In the genomic region with DNA sequence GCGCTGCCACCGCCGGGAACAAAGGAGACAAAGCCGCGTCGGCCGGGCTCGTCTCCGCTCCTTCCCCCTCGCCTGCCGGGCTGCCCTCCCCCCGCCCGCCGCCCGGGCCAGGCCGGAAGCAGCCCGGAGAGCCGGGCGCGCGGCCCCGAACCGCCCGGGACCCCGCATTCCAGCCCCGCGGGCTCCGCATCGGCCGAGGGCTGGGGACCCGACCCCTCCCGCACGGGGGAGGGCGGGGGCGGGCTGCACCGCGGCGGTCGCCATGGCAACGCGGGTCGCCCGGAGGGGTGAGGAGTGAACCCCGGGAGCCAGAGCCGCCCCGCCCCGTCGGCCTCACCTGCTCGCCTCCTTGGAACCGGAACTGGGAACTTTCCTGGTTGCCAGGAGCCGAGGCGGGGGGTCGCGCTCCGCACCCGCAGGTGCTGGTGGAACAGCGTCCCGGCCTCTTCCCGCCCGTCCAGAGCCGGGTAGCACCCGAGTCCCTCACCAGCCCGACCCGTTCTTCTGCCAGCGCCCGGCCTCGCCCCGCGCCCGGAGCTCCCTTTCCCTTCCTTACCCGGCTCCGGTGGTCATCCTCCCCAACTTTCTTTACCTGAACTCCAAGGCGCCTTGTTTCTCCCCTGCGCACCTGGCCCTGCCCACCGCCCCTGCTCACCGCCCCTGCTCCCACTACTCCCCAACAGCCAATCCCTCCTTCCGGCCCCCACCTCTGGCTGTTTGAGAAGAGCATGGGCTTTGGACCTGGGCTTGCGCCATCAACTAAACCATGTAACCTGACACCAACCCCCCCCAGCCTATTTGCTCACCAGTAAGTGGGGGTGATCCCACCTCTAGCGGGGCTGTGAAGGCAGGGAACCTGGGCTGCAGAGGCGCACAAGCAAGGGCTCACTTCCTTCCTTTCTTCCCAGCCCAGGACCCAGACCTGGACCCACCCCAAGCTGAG, we compare ENCODE assay signal across 8 cellular contexts. TPM values are rescaled to one million over a fixed set of nuclear protein-coding genes. Genes with fewer than 3 reads are reported as not detected.
DNase-seq lines count a peak whose midpoint lies in the region; ATAC-seq and TF ChIP-seq lines count a peak whose summit lies in the region.

A gene with protein sequence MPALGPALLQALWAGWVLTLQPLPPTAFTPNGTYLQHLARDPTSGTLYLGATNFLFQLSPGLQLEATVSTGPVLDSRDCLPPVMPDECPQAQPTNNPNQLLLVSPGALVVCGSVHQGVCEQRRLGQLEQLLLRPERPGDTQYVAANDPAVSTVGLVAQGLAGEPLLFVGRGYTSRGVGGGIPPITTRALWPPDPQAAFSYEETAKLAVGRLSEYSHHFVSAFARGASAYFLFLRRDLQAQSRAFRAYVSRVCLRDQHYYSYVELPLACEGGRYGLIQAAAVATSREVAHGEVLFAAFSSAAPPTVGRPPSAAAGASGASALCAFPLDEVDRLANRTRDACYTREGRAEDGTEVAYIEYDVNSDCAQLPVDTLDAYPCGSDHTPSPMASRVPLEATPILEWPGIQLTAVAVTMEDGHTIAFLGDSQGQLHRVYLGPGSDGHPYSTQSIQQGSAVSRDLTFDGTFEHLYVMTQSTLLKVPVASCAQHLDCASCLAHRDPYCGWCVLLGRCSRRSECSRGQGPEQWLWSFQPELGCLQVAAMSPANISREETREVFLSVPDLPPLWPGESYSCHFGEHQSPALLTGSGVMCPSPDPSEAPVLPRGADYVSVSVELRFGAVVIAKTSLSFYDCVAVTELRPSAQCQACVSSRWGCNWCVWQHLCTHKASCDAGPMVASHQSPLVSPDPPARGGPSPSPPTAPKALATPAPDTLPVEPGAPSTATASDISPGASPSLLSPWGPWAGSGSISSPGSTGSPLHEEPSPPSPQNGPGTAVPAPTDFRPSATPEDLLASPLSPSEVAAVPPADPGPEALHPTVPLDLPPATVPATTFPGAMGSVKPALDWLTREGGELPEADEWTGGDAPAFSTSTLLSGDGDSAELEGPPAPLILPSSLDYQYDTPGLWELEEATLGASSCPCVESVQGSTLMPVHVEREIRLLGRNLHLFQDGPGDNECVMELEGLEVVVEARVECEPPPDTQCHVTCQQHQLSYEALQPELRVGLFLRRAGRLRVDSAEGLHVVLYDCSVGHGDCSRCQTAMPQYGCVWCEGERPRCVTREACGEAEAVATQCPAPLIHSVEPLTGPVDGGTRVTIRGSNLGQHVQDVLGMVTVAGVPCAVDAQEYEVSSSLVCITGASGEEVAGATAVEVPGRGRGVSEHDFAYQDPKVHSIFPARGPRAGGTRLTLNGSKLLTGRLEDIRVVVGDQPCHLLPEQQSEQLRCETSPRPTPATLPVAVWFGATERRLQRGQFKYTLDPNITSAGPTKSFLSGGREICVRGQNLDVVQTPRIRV (N-terminal part only) (minus strand): TSS at position 671 of the 943 bp plus-strand sequence. CDS start 5,475 bp downstream, outside the sequence.

- no peaks in the 10 kb centered on the region for H3K9me3 Mint-ChIP-seq in activated CD8-positive, alpha-beta T cell treated with anti-CD3 and anti-CD28 coated beads for 36 hours

- no peak within 1 kb of the TSS for H3K27ac Mint-ChIP-seq in activated CD8-positive, alpha-beta T cell treated with anti-CD3 and anti-CD28 coated beads for 36 hours

- H3K4me3 ChIP-seq in AG10803 (ENCODE audit: low read length): peak within 1 kb of the TSS; percentile 68
- H3K4me3 ChIP-seq in lower leg skin (ENCODE audit: low read depth, poor library complexity, severe bottlenecking): peak within 1 kb of the TSS; percentile 71

- H3K36me3 Mint-ChIP-seq in activated CD8-positive, alpha-beta T cell treated with anti-CD3 and anti-CD28 coated beads for 36 hours (ENCODE audit: low read depth): peaks cover 12% of the 10 kb centered on the region

- H3K4me1 Mint-ChIP-seq in activated CD8-positive, alpha-beta T cell treated with anti-CD3 and anti-CD28 coated beads for 36 hours (ENCODE audit: low read depth): peaks cover 7% of the 10 kb centered on the region

- peak within 1 kb of the TSS; percentile 72 for H3K4me3 Mint-ChIP-seq in activated CD8-positive, alpha-beta T cell treated with anti-CD3 and anti-CD28 coated beads for 36 hours

- peaks cover 6% of the 10 kb centered on the region for H3K27me3 Mint-ChIP-seq in activated CD8-positive, alpha-beta T cell treated with anti-CD3 and anti-CD28 coated beads for 36 hours

- DNase-seq in AG10803 (ENCODE audit: low read depth) (peak; percentile 57), NCI-H2196 treated with DMSO at 0.1 percent for 48 hours (lab: John Stamatoyannopoulos, UW; ENCODE audit: unreplicated experiment) (peak; percentile 50), lower leg skin (ENCODE audit: low spot score in 2 of 2) (peak; percentile 84 to 95)
- DNase-seq in activated CD8-positive, alpha-beta T cell treated with anti-CD3 and anti-CD28 coated beads for 36 hours: peak; percentile 45
- peak; percentile 58 for DNase-seq in effector CD8-positive, alpha-beta T cell (lab: John Stamatoyannopoulos, UW)
- peak; percentile 62 to 65 for DNase-seq in stimulated activated CD4-positive, alpha-beta T cell treated with anti-CD3 and anti-CD28 coated beads, Interleukin-4, amount 100 ng/mL, for 4 hours

- CTCF ChIA-PET in activated CD8-positive, alpha-beta T cell treated with anti-CD3 and anti-CD28 coated beads for 36 hours (lab: Charles Lee): no interaction called here

- ATAC-seq in GM21619 (IDR thresholded peaks at IDR 0.05; ENCODE audit: unreplicated experiment) (peak; percentile 34), GM18870 (IDR thresholded peaks at IDR 0.05; ENCODE audit: unreplicated experiment) (no peak)
- peak; percentile 76 for ATAC-seq in activated CD8-positive, alpha-beta T cell treated with anti-CD3 and anti-CD28 coated beads for 36 hours

- POLR2A ChIA-PET in activated CD8-positive, alpha-beta T cell treated with anti-CD3 and anti-CD28 coated beads for 36 hours (lab: Charles Lee): interaction anchor here (0.6 to 2.4 kb wide), 4 partner anchors 10 to 41 kb away, joined by 3 to 8 read pairs (median 4); a partner anchor contains a TSS

- intact Hi-C loops in activated CD8-positive, alpha-beta T cell treated with anti-CD3 and anti-CD28 coated beads for 36 hours (cut with micrococcal nuclease): no loop called here
- intact Hi-C loops in lower leg skin (cut with DNase I; ENCODE audit: low total_unique reads): no loop called here

- TF ChIP-seq POLR2A in lower leg skin (IDR thresholded peaks at IDR 0.05): no peak

- 2 to 4% methylated on average over 38 to 39 of the region's 80 CpGs for WGBS in lower leg skin, 2 donors

- TF ChIP-seq CTCF in AG10803 (conservative IDR thresholded peaks at IDR 0.05; ENCODE audit: low read length) (no peak), lower leg skin (IDR thresholded peaks at IDR 0.05) (peak in 1 of 3 donors; percentile 70)
- TF ChIP-seq CTCF in activated CD8-positive, alpha-beta T cell treated with anti-CD3 and anti-CD28 coated beads for 36 hours (IDR thresholded peaks at IDR 0.05): no peak

RNA-seq across cellular contexts. Expression of the gene that starts here (rescaled TPM):
- total RNA-seq in activated CD8-positive, alpha-beta T cell treated with anti-CD3 and anti-CD28 coated beads for 36 hours: 1 to 10 TPM; 3.7 TPM
- 100 to 1,000 TPM; 111 to 227 (median 145) TPM for total RNA-seq in lower leg skin

Comparison
In these comparisons a context has a peak if more than half of its experiments do, and no peak if none do; other contexts are left out.
1. RNA of the gene that starts here (total RNA-seq): 111 to 227 TPM in lower leg skin; 3.7 TPM in activated CD8-positive, alpha-beta T cell treated with anti-CD3 and anti-CD28 coated beads for 36 hours; every median in the first group is over 10 times any median in the second.
2. Peak in every context shown above with its lines, with median percentiles within 50 percentile points of each other: DNase-seq.